In the genomic region with DNA sequence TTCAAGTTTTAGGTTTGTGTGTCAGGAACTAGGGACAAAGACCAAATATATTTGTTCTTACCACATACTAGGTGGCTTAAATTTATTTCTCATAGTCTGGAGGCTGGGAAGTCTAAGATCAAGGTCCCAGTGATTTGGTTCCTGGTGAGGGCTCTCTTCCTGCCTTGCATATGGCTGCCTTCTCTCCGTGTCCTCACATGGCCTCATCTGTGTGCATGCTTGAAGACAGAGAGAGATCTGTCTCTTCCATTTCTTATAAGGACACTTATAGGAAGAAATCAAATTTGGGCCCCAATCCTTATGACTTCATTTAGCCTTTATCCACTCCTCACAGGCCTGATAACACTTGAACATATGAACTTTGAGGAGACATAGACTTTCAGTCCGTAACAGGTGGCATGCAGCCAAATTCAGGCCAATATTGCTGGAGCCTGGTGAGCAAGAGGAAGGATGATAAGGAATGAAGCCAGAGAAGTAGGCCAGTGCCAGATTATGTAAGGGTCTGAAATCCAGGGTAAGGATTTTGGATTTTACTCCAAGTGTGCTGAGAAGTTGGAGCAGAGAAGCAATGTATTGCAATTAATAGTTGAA, we compare ENCODE assay signal across 1 cellular context.
TF ChIP-seq lines count a peak whose summit lies in the region.

No MANE protein-coding gene starts in this region.

TF ChIP-seq in GM23338, 12 proteins besides CTCF, POLR2A, EP300 and RAD21 (continued from another document):
- TF ChIP-seq, protein P1, sequence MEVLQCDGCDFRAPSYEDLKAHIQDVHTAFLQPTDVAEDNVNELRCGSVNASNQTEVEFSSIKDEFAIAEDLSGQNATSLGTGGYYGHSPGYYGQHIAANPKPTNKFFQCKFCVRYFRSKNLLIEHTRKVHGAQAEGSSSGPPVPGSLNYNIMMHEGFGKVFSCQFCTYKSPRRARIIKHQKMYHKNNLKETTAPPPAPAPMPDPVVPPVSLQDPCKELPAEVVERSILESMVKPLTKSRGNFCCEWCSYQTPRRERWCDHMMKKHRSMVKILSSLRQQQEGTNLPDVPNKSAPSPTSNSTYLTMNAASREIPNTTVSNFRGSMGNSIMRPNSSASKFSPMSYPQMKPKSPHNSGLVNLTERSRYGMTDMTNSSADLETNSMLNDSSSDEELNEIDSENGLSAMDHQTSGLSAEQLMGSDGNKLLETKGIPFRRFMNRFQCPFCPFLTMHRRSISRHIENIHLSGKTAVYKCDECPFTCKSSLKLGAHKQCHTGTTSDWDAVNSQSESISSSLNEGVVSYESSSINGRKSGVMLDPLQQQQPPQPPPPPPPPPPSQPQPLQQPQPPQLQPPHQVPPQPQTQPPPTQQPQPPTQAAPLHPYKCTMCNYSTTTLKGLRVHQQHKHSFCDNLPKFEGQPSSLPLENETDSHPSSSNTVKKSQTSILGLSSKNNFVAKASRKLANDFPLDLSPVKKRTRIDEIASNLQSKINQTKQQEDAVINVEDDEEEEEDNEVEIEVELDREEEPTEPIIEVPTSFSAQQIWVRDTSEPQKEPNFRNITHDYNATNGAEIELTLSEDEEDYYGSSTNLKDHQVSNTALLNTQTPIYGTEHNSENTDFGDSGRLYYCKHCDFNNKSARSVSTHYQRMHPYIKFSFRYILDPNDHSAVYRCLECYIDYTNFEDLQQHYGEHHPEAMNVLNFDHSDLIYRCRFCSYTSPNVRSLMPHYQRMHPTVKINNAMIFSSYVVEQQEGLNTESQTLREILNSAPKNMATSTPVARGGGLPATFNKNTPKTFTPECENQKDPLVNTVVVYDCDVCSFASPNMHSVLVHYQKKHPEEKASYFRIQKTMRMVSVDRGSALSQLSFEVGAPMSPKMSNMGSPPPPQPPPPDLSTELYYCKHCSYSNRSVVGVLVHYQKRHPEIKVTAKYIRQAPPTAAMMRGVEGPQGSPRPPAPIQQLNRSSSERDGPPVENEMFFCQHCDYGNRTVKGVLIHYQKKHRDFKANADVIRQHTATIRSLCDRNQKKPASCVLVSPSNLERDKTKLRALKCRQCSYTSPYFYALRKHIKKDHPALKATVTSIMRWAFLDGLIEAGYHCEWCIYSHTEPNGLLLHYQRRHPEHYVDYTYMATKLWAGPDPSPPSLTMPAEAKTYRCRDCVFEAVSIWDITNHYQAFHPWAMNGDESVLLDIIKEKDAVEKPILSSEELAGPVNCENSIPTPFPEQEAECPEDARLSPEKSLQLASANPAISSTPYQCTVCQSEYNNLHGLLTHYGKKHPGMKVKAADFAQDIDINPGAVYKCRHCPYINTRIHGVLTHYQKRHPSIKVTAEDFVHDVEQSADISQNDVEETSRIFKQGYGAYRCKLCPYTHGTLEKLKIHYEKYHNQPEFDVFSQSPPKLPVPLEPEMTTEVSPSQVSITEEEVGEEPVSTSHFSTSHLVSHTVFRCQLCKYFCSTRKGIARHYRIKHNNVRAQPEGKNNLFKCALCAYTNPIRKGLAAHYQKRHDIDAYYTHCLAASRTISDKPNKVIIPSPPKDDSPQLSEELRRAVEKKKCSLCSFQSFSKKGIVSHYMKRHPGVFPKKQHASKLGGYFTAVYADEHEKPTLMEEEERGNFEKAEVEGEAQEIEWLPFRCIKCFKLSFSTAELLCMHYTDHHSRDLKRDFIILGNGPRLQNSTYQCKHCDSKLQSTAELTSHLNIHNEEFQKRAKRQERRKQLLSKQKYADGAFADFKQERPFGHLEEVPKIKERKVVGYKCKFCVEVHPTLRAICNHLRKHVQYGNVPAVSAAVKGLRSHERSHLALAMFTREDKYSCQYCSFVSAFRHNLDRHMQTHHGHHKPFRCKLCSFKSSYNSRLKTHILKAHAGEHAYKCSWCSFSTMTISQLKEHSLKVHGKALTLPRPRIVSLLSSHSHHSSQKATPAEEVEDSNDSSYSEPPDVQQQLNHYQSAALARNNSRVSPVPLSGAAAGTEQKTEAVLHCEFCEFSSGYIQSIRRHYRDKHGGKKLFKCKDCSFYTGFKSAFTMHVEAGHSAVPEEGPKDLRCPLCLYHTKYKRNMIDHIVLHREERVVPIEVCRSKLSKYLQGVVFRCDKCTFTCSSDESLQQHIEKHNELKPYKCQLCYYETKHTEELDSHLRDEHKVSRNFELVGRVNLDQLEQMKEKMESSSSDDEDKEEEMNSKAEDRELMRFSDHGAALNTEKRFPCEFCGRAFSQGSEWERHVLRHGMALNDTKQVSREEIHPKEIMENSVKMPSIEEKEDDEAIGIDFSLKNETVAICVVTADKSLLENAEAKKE (CRISPR knock-in tag; IDR thresholded peaks at IDR 0.05): no peak
- no peak for TF ChIP-seq STAT1 (IDR thresholded peaks at IDR 0.05; ENCODE audit: unreplicated experiment)
